ENCODE assay signal across 8 cellular contexts in the genomic region with DNA sequence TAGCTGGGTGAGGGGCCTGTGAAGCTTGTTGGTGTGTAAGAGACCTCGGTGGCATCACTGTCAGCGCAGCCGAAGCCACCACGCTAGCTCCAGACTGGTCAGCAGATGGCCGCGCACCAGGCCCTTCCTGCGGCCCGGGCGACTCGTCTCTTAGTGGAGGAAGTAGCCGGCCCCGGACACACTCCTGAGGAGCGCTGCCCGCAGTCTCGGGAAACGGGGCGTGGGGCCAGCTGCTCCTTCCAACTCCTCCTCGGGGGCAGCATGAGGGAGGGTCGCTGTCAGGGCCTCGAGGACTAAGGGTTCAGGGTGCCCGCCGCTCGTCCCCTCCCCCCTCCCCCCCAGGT. TPM values are rescaled to one million over a fixed set of nuclear protein-coding genes. Genes with fewer than 3 reads are reported as not detected.
A peak's percentile ranks its signal among the peaks of the same experiment; 100 is the strongest.
DNase-seq lines count a peak whose midpoint lies in the region; ATAC-seq and TF ChIP-seq lines count a peak whose summit lies in the region.

No MANE protein-coding gene starts in this region.

- TF ChIP-seq CTCF in Peyer's patch (IDR thresholded peaks at IDR 0.05) (no peak), lower leg skin (IDR thresholded peaks at IDR 0.05) (no peak), tibial artery (IDR thresholded peaks at IDR 0.05) (no peak)

- no peaks in the 10 kb centered on the region for H3K36me3 Mint-ChIP-seq in activated naive CD4-positive, alpha-beta T cell treated with anti-CD3 and anti-CD28 coated beads, Interleukin-2, amount 50 U/mL, for 24 hours

- ATAC-seq in HG02885 (IDR thresholded peaks at IDR 0.05; ENCODE audit: poor library complexity, unreplicated experiment) = peak; percentile 34

- no peak for DNase-seq in activated naive CD4-positive, alpha-beta T cell (lab: John Stamatoyannopoulos, UW)
- DNase-seq in Peyer's patch (peak in 2 of 3 donors; percentile 58 to 73), dedifferentiated amniotic fluid mesenchymal stem cell (ENCODE audit: extremely low spot score) (peak; percentile 32), lower leg skin (ENCODE audit: low spot score in 2 of 2) (peak in 1 of 2 donors; percentile 47), tibial artery (peak; percentile 76 to 82)
- DNase-seq in stimulated activated CD4-positive, alpha-beta T cell treated with anti-CD3 and anti-CD28 coated beads, Interleukin-4, amount 100 ng/mL, for 1 hour = no peak

- no peaks in the 10 kb centered on the region for H3K27me3 ChIP-seq in Peyer's patch
- no peaks in the 10 kb centered on the region for H3K27me3 ChIP-seq in tibial artery

- intact Hi-C loops in lower leg skin (cut with DNase I; ENCODE audit: low total_unique reads) = no loop called here
- intact Hi-C loops in tibial artery (cut with DNase I; ENCODE audit: low total_unique reads) = loop anchor here (5.0 kb wide), 1 partner anchor 39 kb away; no protein-coding TSS in a partner anchor

- no peaks in the 10 kb centered on the region for H3K27me3 Mint-ChIP-seq in activated naive CD4-positive, alpha-beta T cell treated with anti-CD3 and anti-CD28 coated beads, Interleukin-2, amount 50 U/mL, for 24 hours

- peaks cover 11% of the 10 kb centered on the region for H3K4me1 Mint-ChIP-seq in activated naive CD4-positive, alpha-beta T cell treated with anti-CD3 and anti-CD28 coated beads, Interleukin-2, amount 50 U/mL, for 24 hours

- no peak overlapping the region for H3K27ac Mint-ChIP-seq in activated naive CD4-positive, alpha-beta T cell treated with anti-CD3 and anti-CD28 coated beads, Interleukin-2, amount 50 U/mL, for 24 hours

- no peaks in the 10 kb centered on the region for H3K9me3 Mint-ChIP-seq in activated naive CD4-positive, alpha-beta T cell treated with anti-CD3 and anti-CD28 coated beads, Interleukin-2, amount 50 U/mL, for 24 hours

- H3K9me3 ChIP-seq in Peyer's patch = no peaks in the 10 kb centered on the region
- H3K9me3 ChIP-seq in tibial artery = no peaks in the 10 kb centered on the region

- WGBS in lower leg skin, 2 donors = 3 to 4% methylated on average over 4 to 19 of the region's 23 CpGs

- H3K27ac ChIP-seq in Peyer's patch (peak overlapping the region; percentile 34 to 89 (median 58)), tibial artery (peak overlapping the region; percentile 83 to 85)

- TF ChIP-seq POLR2A in Peyer's patch (IDR thresholded peaks at IDR 0.05) (no peak), lower leg skin (IDR thresholded peaks at IDR 0.05) (no peak)

- peak overlapping the region; percentile 91 for H3K4me3 Mint-ChIP-seq in activated naive CD4-positive, alpha-beta T cell treated with anti-CD3 and anti-CD28 coated beads, Interleukin-2, amount 50 U/mL, for 24 hours

- H3K4me3 ChIP-seq in Peyer's patch = peak overlapping the region; percentile 62 to 93 (median 72)
- H3K4me3 ChIP-seq in lower leg skin (ENCODE audit: low read depth, poor library complexity, severe bottlenecking) = peak overlapping the region; percentile 78
- H3K4me3 ChIP-seq in tibial artery = peak overlapping the region; percentile 70 to 95

- H3K36me3 ChIP-seq in Peyer's patch (no peaks in the 10 kb centered on the region), tibial artery (no peaks in the 10 kb centered on the region)

- H3K4me1 ChIP-seq in Peyer's patch (peaks cover 0 to 13% (median 6%) of the 10 kb centered on the region in 4 donors), tibial artery (peaks cover 0 to 11% (median 7%) of the 10 kb centered on the region in 4 donors)

RNA-seq across cellular contexts. Expression of a gene that starts 20.4 kb away (rescaled TPM):
- total RNA-seq in Peyer's patch (100 to 1,000 TPM; 202 to 340 (median 291) TPM), lower leg skin (100 to 1,000 TPM; 304 to 569 (median 410) TPM)

Comparison
In these comparisons a context has a peak if more than half of its experiments do, and no peak if none do; other contexts are left out.
1. DNase-seq: peak in Peyer's patch (2 of 3), dedifferentiated amniotic fluid mesenchymal stem cell (single experiment) and tibial artery (2 of 2); none in activated naive CD4-positive, alpha-beta T cell (0 of 4) and stimulated activated CD4-positive, alpha-beta T cell treated with anti-CD3 and anti-CD28 coated beads, Interleukin-4, amount 100 ng/mL, for 1 hour (single experiment).
2. Peak in every context shown above with its lines, with median percentiles within 50 percentile points of each other: H3K4me3 ChIP-seq.